In the genomic region with DNA sequence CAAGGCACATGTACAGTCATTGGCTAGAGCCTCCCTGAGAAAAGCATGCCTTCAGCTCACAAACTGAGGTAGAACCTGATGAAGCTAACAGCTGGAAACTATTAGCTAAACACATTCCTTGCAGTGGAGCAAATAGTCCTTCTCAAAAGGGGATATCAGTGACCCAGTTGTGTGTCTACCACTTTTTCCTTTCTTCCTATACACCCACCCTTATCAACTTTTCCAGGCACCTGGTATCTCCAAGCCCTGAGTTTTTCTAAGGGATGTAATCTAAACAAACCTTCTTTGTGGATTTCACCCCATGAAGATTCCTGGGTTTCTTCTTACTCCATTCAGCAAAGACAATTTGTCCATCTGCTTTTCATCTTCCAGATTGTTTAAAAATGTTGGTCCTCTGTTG, we compare ENCODE assay signal across 8 cellular contexts. TPM values are rescaled to one million over a fixed set of nuclear protein-coding genes. Genes with fewer than 3 reads are reported as not detected.
"Had no signal": no experiment of that assay in that cellular context is flagged by ENCODE, and none has a peak within 500 bp of the region (broad histone marks: within the 10 kb centered on the region; RNA-seq: fewer than 3 reads in every experiment).

No MANE protein-coding gene starts in this region.

- H3K9me3 Mint-ChIP-seq: IgD-negative memory B cell had no signal

- H3K4me3 ChIP-seq: K562 had no signal

- H3K4me1 Mint-ChIP-seq: IgD-negative memory B cell had no signal

- H3K9ac ChIP-seq: KMS-11 had no signal

- H3K27ac ChIP-seq: HL-60, KMS-11 had no signal

- H3K4me2 ChIP-seq: KMS-11 had no signal

- DNase-seq: IMR-90, KG1 had no signal

- ATAC-seq: HepG2, K562 had no signal

RNA-seq across cellular contexts. Expression of a gene that starts 10.5 kb away (rescaled TPM):
- total RNA-seq: HT1080 had no signal
